Comparison of ENCODE assay signal across 9 cellular contexts in the genomic region with DNA sequence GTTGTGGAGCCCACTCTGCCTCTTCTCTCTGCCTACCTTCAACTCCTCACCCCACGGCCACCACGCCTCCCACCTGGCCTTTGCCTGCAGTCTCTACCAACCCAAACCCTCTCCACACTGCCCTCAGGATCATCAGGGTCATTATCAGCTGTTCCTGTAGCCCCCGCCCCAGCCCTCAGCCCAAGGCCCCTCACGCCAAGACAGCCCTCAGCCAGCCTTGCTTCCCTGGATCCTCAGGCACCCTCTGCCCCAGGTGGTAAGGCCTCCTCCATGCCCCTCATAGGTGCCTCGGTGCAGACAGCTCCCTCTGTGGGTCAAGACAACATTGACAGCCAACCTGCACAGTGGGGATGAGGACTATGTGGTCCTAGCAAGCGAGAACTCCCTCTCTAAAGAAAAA. TPM values are rescaled to one million over a fixed set of nuclear protein-coding genes. Genes with fewer than 3 reads are reported as not detected.
A peak's percentile ranks its signal among the peaks of the same experiment; 100 is the strongest.
DNase-seq lines count a peak whose midpoint lies in the region; ATAC-seq and TF ChIP-seq lines count a peak whose summit lies in the region.
"Had no signal": no experiment of that assay in that cellular context is flagged by ENCODE, and none has a peak within 500 bp of the region (broad histone marks: within the 10 kb centered on the region; RNA-seq: fewer than 3 reads in every experiment).

No MANE protein-coding gene starts in this region.

- TF ChIP-seq POLR2A in ovary (IDR thresholded peaks at IDR 0.05), result no peak

- TF ChIP-seq EP300 in Ishikawa (IDR thresholded peaks at IDR 0.05; ENCODE audit: borderline replicate concordance) (no peak), ovary (IDR thresholded peaks at IDR 0.05) (no peak)

- no peaks in the 10 kb centered on the region for H3K27me3 ChIP-seq in CD4-positive, alpha-beta T cell (ENCODE audit: control insufficient read depth, insufficient read depth, low read length)
- H3K27me3 ChIP-seq in hepatocyte (no peaks in the 10 kb centered on the region), ovary (no peaks in the 10 kb centered on the region)

- peaks cover 28% of the 10 kb centered on the region for H3K36me3 Mint-ChIP-seq in CD4-positive, alpha-beta T cell (ENCODE audit: low read depth)
- H3K36me3 Mint-ChIP-seq in stimulated activated naive CD8-positive, alpha-beta T cell treated with anti-CD3 and anti-CD28 coated beads, Interleukin-15, Interleukin-2, amounts not matched to agents 100 ng/mL and 50 ng/mL, for 24 hours (ENCODE audit: low read depth), result no peaks in the 10 kb centered on the region

- H3K4me3 Mint-ChIP-seq in CD4-positive, alpha-beta T cell, result peak overlapping the region; percentile 92
- peak overlapping the region; percentile 93 for H3K4me3 Mint-ChIP-seq in stimulated activated naive CD8-positive, alpha-beta T cell treated with anti-CD3 and anti-CD28 coated beads, Interleukin-15, Interleukin-2, amounts not matched to agents 100 ng/mL and 50 ng/mL, for 24 hours

- H3K4me3 ChIP-seq in hepatocyte (no peak overlapping the region), ovary (no peak overlapping the region)

- H3K27ac ChIP-seq in CD4-positive, alpha-beta T cell (ENCODE audit: low read depth, low read length), result peak overlapping the region; percentile 94
- H3K27ac ChIP-seq in hepatocyte, result no peak overlapping the region
- H3K27ac ChIP-seq in ovary, result no peak overlapping the region

- no peak for ATAC-seq in CD4-positive, alpha-beta T cell (ENCODE audit: poor library complexity)
- no peak for ATAC-seq in HG02763 (IDR thresholded peaks at IDR 0.05; ENCODE audit: unreplicated experiment)

- TF ChIP-seq CTCF in CD4-positive, alpha-beta T cell (IDR thresholded peaks at IDR 0.05), result no peak
- TF ChIP-seq CTCF in hepatocyte (IDR thresholded peaks at IDR 0.05; ENCODE audit: poor library complexity) (peak; percentile 21), ovary (IDR thresholded peaks at IDR 0.05) (no peak)

- H3K4me2 ChIP-seq in hepatocyte, result peak overlapping the region; percentile 83

- CTCF ChIA-PET in CD4-positive, alpha-beta T cell (lab: Charles Lee), result interaction anchor here (0.5 to 2.0 kb wide), 8 partner anchors 23 to 221 kb away, joined by 3 to 16 read pairs (median 4); partner anchors contain the start of genes KLHDC7B, LMF2, NCAPH2 and SCO2

- POLR2A ChIA-PET in CD4-positive, alpha-beta T cell (lab: Charles Lee), result interaction anchor here (1.0 to 2.7 kb wide), 4 partner anchors 25 to 148 kb away, joined by 4 to 11 read pairs (median 6); partner anchors contain the start of genes LMF2, NCAPH2 and SCO2

- DNase-seq in CD4-positive, alpha-beta T cell, result peak in 9 of 10 experiments; percentile 26 to 49 (median 44)
- DNase-seq in activated T-cell treated with anti-CD3 and anti-CD28 coated beads, Interleukin-2, amount 50 U/mL, for 48 hours, result peak; percentile 69 to 70
- DNase-seq in hepatocyte (ENCODE audit: low spot score) (no peak), anterior cingulate cortex (lab: John Stamatoyannopoulos, UW) (no peak), ovary (no peak)

- peak; percentile 24; the same call in 1 of the 2 replicates for TF ChIP-seq RAD21 in Ishikawa (IDR thresholded peaks at IDR 0.05; ENCODE audit: low read depth)

- intact Hi-C loops in CD4-positive, alpha-beta T cell (cut with DNase I, micrococcal nuclease), result loop anchor here in 1 of 2 experiments (5.0 kb wide), 2 partner anchors 34 to 54 kb away; partner anchors contain the start of genes LMF2, NCAPH2 and SCO2
- intact Hi-C loops in ovary (cut with DNase I), result no loop called here

- peaks cover 63% of the 10 kb centered on the region for H3K79me2 ChIP-seq in hepatocyte

- H4K20me1 ChIP-seq in hepatocyte (ENCODE audit: insufficient read depth, poor library complexity, severe bottlenecking), result peaks cover 64% of the 10 kb centered on the region

- H3K36me3 ChIP-seq in hepatocyte (replicated peaks; ENCODE audit: insufficient read depth, low read depth) (no peaks in the 10 kb centered on the region), ovary (no peaks in the 10 kb centered on the region)

- no peaks in the 10 kb centered on the region for H3K27me3 Mint-ChIP-seq in CD4-positive, alpha-beta T cell
- H3K27me3 Mint-ChIP-seq in stimulated activated naive CD8-positive, alpha-beta T cell treated with anti-CD3 and anti-CD28 coated beads, Interleukin-15, Interleukin-2, amounts not matched to agents 100 ng/mL and 50 ng/mL, for 24 hours, result no peaks in the 10 kb centered on the region

- peaks cover 61% of the 10 kb centered on the region for H3K4me1 Mint-ChIP-seq in CD4-positive, alpha-beta T cell (ENCODE audit: low read depth)
- peaks cover 61% of the 10 kb centered on the region for H3K4me1 Mint-ChIP-seq in stimulated activated naive CD8-positive, alpha-beta T cell treated with anti-CD3 and anti-CD28 coated beads, Interleukin-15, Interleukin-2, amounts not matched to agents 100 ng/mL and 50 ng/mL, for 24 hours (ENCODE audit: low read depth)

- H3K4me1 ChIP-seq in hepatocyte (ENCODE audit: insufficient read depth), result peaks cover 42% of the 10 kb centered on the region
- H3K4me1 ChIP-seq in ovary (ENCODE audit: insufficient read depth), result peaks cover 31% of the 10 kb centered on the region

- H2AFZ ChIP-seq in hepatocyte, result no peak overlapping the region

- H3K9me2 ChIP-seq in hepatocyte (replicated peaks; ENCODE audit: insufficient read depth), result no peaks in the 10 kb centered on the region

- no peaks in the 10 kb centered on the region for H3K9me3 ChIP-seq in CD4-positive, alpha-beta T cell (ENCODE audit: control insufficient read depth, low read length)
- H3K9me3 ChIP-seq in hepatocyte (ENCODE audit: low read depth), result no peaks in the 10 kb centered on the region
- no peaks in the 10 kb centered on the region for H3K9me3 ChIP-seq in ovary

- H3K9me3 Mint-ChIP-seq in CD4-positive, alpha-beta T cell, result no peaks in the 10 kb centered on the region
- H3K9me3 Mint-ChIP-seq in stimulated activated naive CD8-positive, alpha-beta T cell treated with anti-CD3 and anti-CD28 coated beads, Interleukin-15, Interleukin-2, amounts not matched to agents 100 ng/mL and 50 ng/mL, for 24 hours, result no peaks in the 10 kb centered on the region

- 80% methylated on average over 6 of the region's 6 CpGs for WGBS in hepatocyte (ENCODE audit: low lambda C conversion rate, missing lambda C conversion rate)
- WGBS in ovary, 3 donors, result 72 to 82% (median 75%) methylated on average over 6 of the region's 6 CpGs

- H3K27ac Mint-ChIP-seq in CD4-positive, alpha-beta T cell, result peak overlapping the region; percentile 94
- peak overlapping the region; percentile 85 for H3K27ac Mint-ChIP-seq in stimulated activated naive CD8-positive, alpha-beta T cell treated with anti-CD3 and anti-CD28 coated beads, Interleukin-15, Interleukin-2, amounts not matched to agents 100 ng/mL and 50 ng/mL, for 24 hours

TF ChIP-seq in Ishikawa, 13 proteins besides CTCF, POLR2A, EP300 and RAD21 (continues in another document):
- TF ChIP-seq CEBPB (IDR thresholded peaks at IDR 0.05) (no peak), CREB1 (IDR thresholded peaks at IDR 0.05; ENCODE audit: low read depth) (no peak), TCF12 (IDR thresholded peaks at IDR 0.05; ENCODE audit: low read depth) (no peak), EGR1 (IDR thresholded peaks at IDR 0.05) (no peak), YY1 (IDR thresholded peaks at IDR 0.05; ENCODE audit: low read depth) (no peak), TAF1 (IDR thresholded peaks at IDR 0.05; ENCODE audit: low read depth) (no peak), FOXM1 (IDR thresholded peaks at IDR 0.05; ENCODE audit: borderline replicate concordance, low read depth) (no peak), TEAD4 (IDR thresholded peaks at IDR 0.05) (no peak), NFIC (IDR thresholded peaks at IDR 0.05) (no peak), ZBTB7A (IDR thresholded peaks at IDR 0.05; ENCODE audit: low read depth) (no peak)
- TF ChIP-seq, protein P1, sequence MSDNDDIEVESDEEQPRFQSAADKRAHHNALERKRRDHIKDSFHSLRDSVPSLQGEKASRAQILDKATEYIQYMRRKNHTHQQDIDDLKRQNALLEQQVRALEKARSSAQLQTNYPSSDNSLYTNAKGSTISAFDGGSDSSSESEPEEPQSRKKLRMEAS (IDR thresholded peaks at IDR 0.05), result no peak

RNA-seq across cellular contexts. Expression of gene SBF1, which starts 1.7 kb away (rescaled TPM):
- 100 to 1,000 TPM; 220 to 227 TPM for total RNA-seq in CD4-positive, alpha-beta T cell
- 26.1 and 34.5 TPM in 2 replicates for total RNA-seq in hepatocyte
- polyA plus RNA-seq in hepatocyte, result 38.0 and 49.5 TPM in 2 replicates
- 10 to 100 TPM; 25.6 to 86.0 (median 65.1) TPM for total RNA-seq in ovary
- polyA plus RNA-seq in ovary, result 10 to 100 TPM in 1 of 2 donors, 1 to 10 TPM in 1; 1.9 to 36.7 TPM

RNA-seq across cellular contexts. Expression of gene ADM2, which starts 8.3 kb away (rescaled TPM):
- 1 to 10 TPM; 1.1 to 1.6 TPM for total RNA-seq in CD4-positive, alpha-beta T cell
- 3.0 and 4.1 TPM in 2 replicates for total RNA-seq in hepatocyte
- 5.0 and 5.1 TPM in 2 replicates for polyA plus RNA-seq in hepatocyte
- 1 to 10 TPM in 1 of 7 donors, under 1 TPM in 3, not detected in 3; 0.11 to 2.6 (median 0.21) TPM for total RNA-seq in ovary
- under 1 TPM; 0.01 to 0.03 TPM for polyA plus RNA-seq in ovary

RNA-seq across cellular contexts. Expression of gene MIOX, which starts 13.6 kb away (rescaled TPM):
- not detected for total RNA-seq in CD4-positive, alpha-beta T cell
- total RNA-seq in hepatocyte, result not detected in 2 replicates
- polyA plus RNA-seq in hepatocyte, result not detected in 2 replicates
- under 1 TPM in 1 of 7 donors, not detected in 6; 0.20 TPM for total RNA-seq in ovary
- not detected for polyA plus RNA-seq in ovary
- total RNA-seq: mononuclear cell had no signal

RNA-seq across cellular contexts. Expression of gene LMF2, which starts 34.4 kb away (rescaled TPM):
- total RNA-seq in CD4-positive, alpha-beta T cell, result 100 to 1,000 TPM; 107 to 114 TPM
- 22.4 and 32.8 TPM in 2 replicates for total RNA-seq in hepatocyte
- polyA plus RNA-seq in hepatocyte, result 97.6 and 128 TPM in 2 replicates
- 10 to 100 TPM; 43.6 to 76.6 (median 60.9) TPM for total RNA-seq in ovary
- 10 to 100 TPM in 1 of 2 donors, 1 to 10 TPM in 1; 1.5 to 52.3 TPM for polyA plus RNA-seq in ovary

RNA-seq across cellular contexts. Expression of gene NCAPH2, which starts 34.9 kb away (rescaled TPM):
- total RNA-seq in CD4-positive, alpha-beta T cell, result 100 to 1,000 TPM; 184 to 185 TPM
- total RNA-seq in hepatocyte, result 24.4 and 25.6 TPM in 2 replicates
- 40.6 and 48.0 TPM in 2 replicates for polyA plus RNA-seq in hepatocyte
- total RNA-seq in ovary, result 10 to 100 TPM; 37.1 to 61.5 (median 53.7) TPM
- polyA plus RNA-seq in ovary, result 10 to 100 TPM; 11.5 to 49.0 TPM

Comparison
In these comparisons a context has a peak if more than half of its experiments do, and no peak if none do; other contexts are left out.
1. DNase-seq: peak in CD4-positive, alpha-beta T cell (9 of 10) and activated T-cell treated with anti-CD3 and anti-CD28 coated beads, Interleukin-2, amount 50 U/mL, for 48 hours (2 of 2); none in hepatocyte (single experiment), anterior cingulate cortex (0 of 58) and ovary (0 of 5).